Comparison of ENCODE assay signal across 1 cellular context in the genomic region with DNA sequence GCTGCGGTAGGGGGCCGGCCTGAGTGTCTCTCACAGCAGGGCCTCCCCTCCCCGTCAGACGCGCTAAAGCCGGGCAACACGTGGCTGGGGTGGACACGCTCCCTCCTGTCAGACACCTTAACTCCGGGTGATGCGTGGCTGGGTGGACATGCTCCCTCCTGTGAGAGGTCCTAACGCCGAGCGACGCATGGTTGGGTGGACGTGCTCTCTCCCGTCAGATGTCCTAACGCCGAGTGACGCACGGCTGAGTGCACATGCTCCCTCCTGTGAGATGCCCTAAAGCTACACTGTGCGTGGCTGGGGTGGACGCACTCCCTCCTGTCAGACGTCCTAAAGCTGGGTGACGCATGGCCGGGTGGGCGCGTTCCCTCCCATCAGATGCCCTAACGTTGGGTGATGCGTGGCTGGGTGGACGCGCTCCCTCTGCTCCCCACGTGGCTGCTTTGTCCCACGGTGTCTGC.
TF ChIP-seq lines count a peak whose summit lies in the region.

No MANE protein-coding gene starts in this region.

TF ChIP-seq in IMR-90, 13 proteins besides CTCF, POLR2A, EP300 and RAD21:
- TF ChIP-seq CHD1 (IDR thresholded peaks at IDR 0.05; ENCODE audit: low read depth, low read length), result no peak
- TF ChIP-seq NFE2L2 (IDR thresholded peaks at IDR 0.05; ENCODE audit: low read depth, low read length), result no peak
- no peak for TF ChIP-seq BHLHE40 (IDR thresholded peaks at IDR 0.05; ENCODE audit: low read depth, low read length)
- no peak for TF ChIP-seq MAZ (IDR thresholded peaks at IDR 0.05; ENCODE audit: borderline replicate concordance, low read depth, low read length)
- no peak for TF ChIP-seq FOS (IDR thresholded peaks at IDR 0.05; ENCODE audit: low read depth, low read length)
- no peak for TF ChIP-seq MAFK (IDR thresholded peaks at IDR 0.05; ENCODE audit: low read depth, low read length)
- TF ChIP-seq, protein P1, sequence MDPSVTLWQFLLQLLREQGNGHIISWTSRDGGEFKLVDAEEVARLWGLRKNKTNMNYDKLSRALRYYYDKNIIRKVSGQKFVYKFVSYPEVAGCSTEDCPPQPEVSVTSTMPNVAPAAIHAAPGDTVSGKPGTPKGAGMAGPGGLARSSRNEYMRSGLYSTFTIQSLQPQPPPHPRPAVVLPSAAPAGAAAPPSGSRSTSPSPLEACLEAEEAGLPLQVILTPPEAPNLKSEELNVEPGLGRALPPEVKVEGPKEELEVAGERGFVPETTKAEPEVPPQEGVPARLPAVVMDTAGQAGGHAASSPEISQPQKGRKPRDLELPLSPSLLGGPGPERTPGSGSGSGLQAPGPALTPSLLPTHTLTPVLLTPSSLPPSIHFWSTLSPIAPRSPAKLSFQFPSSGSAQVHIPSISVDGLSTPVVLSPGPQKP (IDR thresholded peaks at IDR 0.05; ENCODE audit: borderline replicate concordance, low read depth, low read length), result no peak
- no peak for TF ChIP-seq RFX5 (IDR thresholded peaks at IDR 0.05; ENCODE audit: low read depth, low read length)
- no peak for TF ChIP-seq RCOR1 (IDR thresholded peaks at IDR 0.05; ENCODE audit: insufficient replicate concordance, low read length)
- no peak for TF ChIP-seq SMC3 (IDR thresholded peaks at IDR 0.05; ENCODE audit: low read depth, low read length)
- TF ChIP-seq, protein P2, sequence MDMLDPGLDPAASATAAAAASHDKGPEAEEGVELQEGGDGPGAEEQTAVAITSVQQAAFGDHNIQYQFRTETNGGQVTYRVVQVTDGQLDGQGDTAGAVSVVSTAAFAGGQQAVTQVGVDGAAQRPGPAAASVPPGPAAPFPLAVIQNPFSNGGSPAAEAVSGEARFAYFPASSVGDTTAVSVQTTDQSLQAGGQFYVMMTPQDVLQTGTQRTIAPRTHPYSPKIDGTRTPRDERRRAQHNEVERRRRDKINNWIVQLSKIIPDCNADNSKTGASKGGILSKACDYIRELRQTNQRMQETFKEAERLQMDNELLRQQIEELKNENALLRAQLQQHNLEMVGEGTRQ (IDR thresholded peaks at IDR 0.05; ENCODE audit: low read depth, low read length), result no peak
- TF ChIP-seq MXI1 (IDR thresholded peaks at IDR 0.05; ENCODE audit: borderline replicate concordance, low read depth, low read length), result no peak
- no peak for TF ChIP-seq CEBPB (IDR thresholded peaks at IDR 0.05; ENCODE audit: low read depth, low read length)
